ENCODE assay signal across 22 cellular contexts in the genomic region with DNA sequence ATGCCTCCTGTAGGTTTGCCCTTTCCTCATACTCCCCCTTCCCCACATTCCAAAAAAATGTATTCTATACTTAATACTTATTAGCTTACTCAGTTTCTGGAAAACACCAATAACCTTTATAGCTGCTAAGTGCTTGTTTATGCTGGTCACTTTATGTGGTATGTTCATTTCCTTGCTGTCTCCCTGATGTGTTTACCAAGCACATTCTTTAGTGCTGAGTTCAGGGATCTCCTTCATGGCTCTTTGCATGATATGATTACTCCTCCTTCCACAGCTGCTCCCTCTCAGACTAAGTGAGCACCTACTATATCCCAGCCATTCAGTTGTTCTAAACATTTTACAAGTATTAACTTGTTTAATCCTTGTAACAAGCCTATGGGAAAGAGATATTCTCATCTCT.
DNase-seq lines count a peak whose midpoint lies in the region; ATAC-seq, FAIRE-seq and TF ChIP-seq lines count a peak whose summit lies in the region.
"Had no signal": no experiment of that assay in that cellular context is flagged by ENCODE, and none has a peak within 500 bp of the region (broad histone marks: within the 10 kb centered on the region; RNA-seq: fewer than 3 reads in every experiment).

No MANE protein-coding gene starts in this region.

- FAIRE-seq in endothelial cell of umbilical vein (lab: Jason Lieb, UNC), result no peak
- FAIRE-seq: GM19239 had no signal

- TF ChIP-seq CTCF in endothelial cell of umbilical vein (IDR thresholded peaks at IDR 0.05; ENCODE audit: extremely low read depth in 1 of 2, insufficient read depth in 1 of 2, low read depth in 1 of 2, low read length in 2 of 2) (no peak), stomach (IDR thresholded peaks at IDR 0.05) (no peak)

- ATAC-seq in HG02623 (IDR thresholded peaks at IDR 0.05; ENCODE audit: unreplicated experiment), result no peak
- ATAC-seq: activated T-cell treated with anti-CD3 and anti-CD28 coated beads, Interleukin-2, amount 50 U/mL, for 72 hours; gastroesophageal sphincter; Right ventricle myocardium inferior had no signal

- H3K27me3 ChIP-seq in MG63, result no peaks in the 10 kb centered on the region
- H3K27me3 ChIP-seq in endothelial cell of umbilical vein (ENCODE audit: control insufficient read depth in 2 of 2, insufficient read depth in 2 of 2, low read length in 2 of 2), result no peaks in the 10 kb centered on the region
- H3K27me3 ChIP-seq in stomach, result no peaks in the 10 kb centered on the region
- H3K27me3 ChIP-seq: gastroesophageal sphincter had no signal

- TF ChIP-seq EP300 in stomach (IDR thresholded peaks at IDR 0.05), result no peak

- H3K27ac ChIP-seq in endothelial cell of umbilical vein (ENCODE audit: insufficient read depth, low read depth, low read length) (no peak overlapping the region), stomach (no peak overlapping the region)
- H3K27ac ChIP-seq: gastroesophageal sphincter, parathyroid adenoma, skin epidermis had no signal

- H3K4me3 ChIP-seq in MG63 (no peak overlapping the region), endothelial cell of umbilical vein (replicated peaks in 1 of 3; ENCODE audit: insufficient read depth in 1 of 3, low read depth in 1 of 3, low read length in 3 of 3) (no peak overlapping the region), stomach (no peak overlapping the region)
- H3K4me3 ChIP-seq: gastroesophageal sphincter, skin epidermis had no signal

- H3K9me1 ChIP-seq in endothelial cell of umbilical vein (replicated peaks; ENCODE audit: control insufficient read depth, extremely low read depth, insufficient read depth, low read length), result no peaks in the 10 kb centered on the region

- no peak overlapping the region for H3K4me2 ChIP-seq in endothelial cell of umbilical vein (ENCODE audit: insufficient read depth, low read length)

- H3K36me3 ChIP-seq in MG63, result no peaks in the 10 kb centered on the region; the same call in 1 of the 2 replicates
- H3K36me3 ChIP-seq in endothelial cell of umbilical vein (ENCODE audit: control insufficient read depth in 2 of 2, extremely low read depth in 1 of 2, insufficient read depth in 2 of 2, low read length in 2 of 2), result no peaks in the 10 kb centered on the region
- no peaks in the 10 kb centered on the region for H3K36me3 ChIP-seq in stomach
- H3K36me3 ChIP-seq: gastroesophageal sphincter had no signal

- DNase-seq in Daoy (ENCODE audit: low read depth) (peak; percentile 67), MG63 (peak; percentile 34), endothelial cell of umbilical vein (ENCODE audit: low read depth, low spot score) (no peak), non-pigmented ciliary epithelial cell (ENCODE audit: low read depth) (peak; percentile 82), DMS153 (lab: John Stamatoyannopoulos, UW) (no peak), stomach (no peak), D341Med (ENCODE audit: low spot score) (no peak)
- DNase-seq: activated naive CD8-positive, alpha-beta T cell treated with anti-CD3 and anti-CD28 coated beads for 36 hours; activated T-cell treated with anti-CD3 and anti-CD28 coated beads, Interleukin-2, amount 50 U/mL, for 72 hours; central memory CD4-positive, alpha-beta T cell; DMS79 treated with DMSO at 0.1 percent for 48 hours; effector memory CD4-positive, alpha-beta T cell; MM.1S; naive B cell; NCI-H2029; NCI-H446 had no signal

- no peak overlapping the region for H2AFZ ChIP-seq in endothelial cell of umbilical vein (ENCODE audit: low read depth, low read length)
- H2AFZ ChIP-seq: parathyroid adenoma had no signal

- intact Hi-C loops in endothelial cell of umbilical vein (cut with micrococcal nuclease) (no loop called here), stomach (cut with DNase I; ENCODE audit: low total_unique reads) (no loop called here)

- H3K9me3 ChIP-seq in MG63 (no peaks in the 10 kb centered on the region; the same call in 1 of the 2 replicates), endothelial cell of umbilical vein (replicated peaks; ENCODE audit: control insufficient read depth, insufficient read depth, low read length) (no peaks in the 10 kb centered on the region), stomach (peaks cover 0 to 10% (median 5%) of the 10 kb centered on the region in 4 donors)
- H3K9me3 ChIP-seq: gastroesophageal sphincter had no signal

- H3K9ac ChIP-seq in endothelial cell of umbilical vein (replicated peaks; ENCODE audit: extremely low read depth, insufficient read depth, low read length), result no peak overlapping the region
- H3K9ac ChIP-seq: parathyroid adenoma had no signal

- no TSS peak for BruUV-seq in endothelial cell of umbilical vein (replicated peaks; lab: Mats Ljungman, UMichigan)

- H3K4me1 ChIP-seq in endothelial cell of umbilical vein (ENCODE audit: control insufficient read depth, extremely low read depth, insufficient read depth, low read length) (no peaks in the 10 kb centered on the region), stomach (no peaks in the 10 kb centered on the region)
- H3K4me1 ChIP-seq: gastroesophageal sphincter, parathyroid adenoma had no signal

- H4K20me1 ChIP-seq in endothelial cell of umbilical vein (replicated peaks; ENCODE audit: control insufficient read depth, extremely low read depth, insufficient read depth, low read length), result no peaks in the 10 kb centered on the region

- TF ChIP-seq POLR2A in endothelial cell of umbilical vein (IDR thresholded peaks at IDR 0.05; ENCODE audit: low read depth, low read length), result no peak
- no peak for TF ChIP-seq POLR2A in stomach (IDR thresholded peaks at IDR 0.05)

- dilution Hi-C loops in endothelial cell of umbilical vein (cut with MboI; ENCODE audit: extremely low pct_ligation_motif_present, low sequenced_read_pairs), result no loop called here

- no peaks in the 10 kb centered on the region for H3K79me2 ChIP-seq in endothelial cell of umbilical vein (ENCODE audit: control insufficient read depth, insufficient read depth, low read length)
- H3K79me2 ChIP-seq: parathyroid adenoma had no signal

- POLR2A ChIA-PET in endothelial cell of umbilical vein (lab: Charles Lee), result no interaction called here

- CTCF ChIA-PET in endothelial cell of umbilical vein (lab: Charles Lee), result no interaction called here

TF ChIP-seq in endothelial cell of umbilical vein, 7 proteins besides CTCF, POLR2A, EP300 and RAD21:
- TF ChIP-seq FOS (IDR thresholded peaks at IDR 0.05; ENCODE audit: borderline replicate concordance, insufficient read depth, low read length) (peak; percentile 24), GATA2 (IDR thresholded peaks at IDR 0.05; ENCODE audit: insufficient read depth, insufficient read length, low read depth, low read length) (no peak)

Comparison
In these comparisons a context has a peak if more than half of its experiments do, and no peak if none do; other contexts are left out.
1. DNase-seq: peak in Daoy (single experiment), MG63 (single experiment) and non-pigmented ciliary epithelial cell (single experiment); none in endothelial cell of umbilical vein (single experiment), DMS153 (single experiment), stomach (single experiment) and D341Med (single experiment).